16 cellular contexts compared by ENCODE assay signal in the genomic region with DNA sequence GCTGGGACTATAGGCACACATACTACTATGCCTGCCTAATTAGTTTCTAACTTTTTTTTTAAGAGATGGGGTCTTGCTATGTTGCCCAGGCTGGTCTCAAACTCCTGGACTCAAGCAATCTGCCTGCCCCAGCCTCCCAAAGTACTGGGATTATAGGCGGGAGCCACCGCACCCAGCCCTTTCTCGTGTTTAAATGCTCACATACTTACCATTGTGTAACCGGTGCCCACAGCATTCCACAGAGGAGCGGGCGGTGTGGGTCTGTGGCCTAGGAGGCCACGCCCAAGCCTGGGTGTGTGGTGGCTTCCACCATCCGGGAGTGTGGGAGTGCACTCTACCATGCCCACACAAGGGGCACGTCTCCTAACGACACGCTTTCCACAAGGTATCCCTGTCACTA.
DNase-seq lines count a peak whose midpoint lies in the region; ATAC-seq and TF ChIP-seq lines count a peak whose summit lies in the region.
"Had no signal": no experiment of that assay in that cellular context is flagged by ENCODE, and none has a peak within 500 bp of the region (broad histone marks: within the 10 kb centered on the region; RNA-seq: fewer than 3 reads in every experiment).

No MANE protein-coding gene starts in this region.

- CTCF ChIA-PET in RWPE1 (lab: Yijun Ruan, JAX), result no interaction called here

- peak overlapping the region; percentile 33 for H3K27ac ChIP-seq in RWPE1

- TF ChIP-seq CTCF in RWPE1 (conservative IDR thresholded peaks at IDR 0.05; ENCODE audit: low read depth), result no peak

- no peak for ATAC-seq in HG02763 (IDR thresholded peaks at IDR 0.05; ENCODE audit: unreplicated experiment)

- DNase-seq in EL (peak; percentile 35), RWPE1 (ENCODE audit: low spot score) (no peak), fibroblast of gingiva (ENCODE audit: low read depth) (peak; percentile 18), NCI-H524 (lab: John Stamatoyannopoulos, UW) (no peak), CD1c-positive myeloid dendritic cell (ENCODE audit: extremely low spot score) (no peak), anterior cingulate cortex (lab: John Stamatoyannopoulos, UW) (no peak)
- DNase-seq: DND-41, GF-D8, GOT3, Kasumi-1, NCI-H1930, NCI-H446 treated with DMSO at 0.1 percent for 48 hours, NCI-H748 treated with DMSO at 0.1 percent for 48 hours, OCI-M1, RPMI8226 had no signal

- POLR2A ChIA-PET in RWPE1 (lab: Yijun Ruan, JAX; ENCODE audit: low non-redundant PET), result no interaction called here

Comparison
In these comparisons a context has a peak if more than half of its experiments do, and no peak if none do; other contexts are left out.
1. DNase-seq: peak in EL (single experiment) and fibroblast of gingiva (single experiment); none in RWPE1 (single experiment), NCI-H524 (0 of 2), CD1c-positive myeloid dendritic cell (single experiment) and anterior cingulate cortex (0 of 58).